ENCODE assay signal across 8 cellular contexts in the genomic region with DNA sequence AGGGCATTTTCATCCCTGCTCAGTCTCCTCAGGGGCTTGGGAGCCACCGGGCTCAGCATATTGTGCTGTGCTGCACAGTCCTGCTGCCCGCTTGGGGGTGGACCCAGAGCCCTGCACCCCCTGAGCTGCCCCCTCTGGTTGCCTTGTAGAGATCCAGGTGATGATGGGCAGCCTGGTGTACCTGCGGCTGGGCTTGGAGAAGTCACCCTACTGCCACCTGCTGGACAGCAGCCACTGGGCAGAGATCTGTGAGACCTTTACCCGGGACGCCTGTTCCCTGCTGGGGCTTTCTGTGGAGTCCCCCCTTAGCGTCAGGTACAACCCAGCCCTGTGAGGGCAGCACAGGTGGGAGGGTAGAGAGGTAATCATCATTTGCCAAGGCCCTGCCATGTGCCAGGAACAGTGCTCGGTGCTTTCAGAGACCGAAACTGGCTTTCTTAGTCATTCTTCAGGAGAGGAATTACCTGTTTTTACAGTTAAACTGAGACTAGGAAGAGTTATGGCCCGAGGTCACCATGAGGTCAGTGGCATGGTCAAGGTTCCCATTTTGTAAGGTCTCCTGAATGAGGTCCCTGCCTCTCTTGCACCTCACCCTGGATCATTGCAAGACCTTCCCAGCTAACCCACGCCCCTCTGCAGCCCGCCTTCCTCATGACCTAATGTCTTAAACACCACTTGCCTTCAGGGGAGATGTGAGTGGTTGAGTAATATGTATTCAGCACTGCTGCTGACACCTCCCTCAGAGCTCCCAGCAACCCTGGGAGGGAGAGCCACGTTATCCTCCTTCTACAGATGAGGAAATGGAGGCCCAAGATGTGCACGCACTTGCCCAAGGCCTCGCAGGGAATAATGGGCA. TPM values are rescaled to one million over a fixed set of nuclear protein-coding genes. Genes with fewer than 3 reads are reported as not detected.
DNase-seq lines count a peak whose midpoint lies in the region; ATAC-seq and TF ChIP-seq lines count a peak whose summit lies in the region.

No MANE protein-coding gene starts in this region.

- no TSS peak for BruUV-seq in OCI-LY7 (replicated peaks; lab: Mats Ljungman, UMichigan)

- intact Hi-C loops in OCI-LY7 (cut with micrococcal nuclease; ENCODE audit: unreplicated experiment), result loop anchor here (1.0 kb wide), 3 partner anchors 18 to 70 kb away; no protein-coding TSS in a partner anchor

- no peaks in the 10 kb centered on the region for H3K9me3 ChIP-seq in OCI-LY7 (ENCODE audit: low read length)

- H3K4me2 ChIP-seq in OCI-LY7 (ENCODE audit: low read length), result no peak overlapping the region

- peak; percentile 40 to 57 for DNase-seq in NCI-H2081 (lab: John Stamatoyannopoulos, UW)
- no peak for DNase-seq in NCI-H2081 treated with DMSO at 0.1 percent for 48 hours (lab: John Stamatoyannopoulos, UW)
- peak; percentile 81 for DNase-seq in OCI-LY7 (ENCODE audit: low spot score)
- DNase-seq in activated T-cell treated with anti-CD3 and anti-CD28 coated beads, Interleukin-2, amount 50 U/mL, for 1 hour, result peak; percentile 81
- DNase-seq in fibroblast of mammary gland (ENCODE audit: low read depth), result peak; percentile 43
- DNase-seq in putamen (ENCODE audit: low spot score), result peak; percentile 34
- DNase-seq in cerebellar nuclear complex (lab: John Stamatoyannopoulos, UW), result no peak

- H3K27ac ChIP-seq in OCI-LY7 (ENCODE audit: low read depth, low read length, poor library complexity, severe bottlenecking), result no peak overlapping the region

- ATAC-seq in HG03354 (IDR thresholded peaks at IDR 0.05; ENCODE audit: poor library complexity, severe bottlenecking, unreplicated experiment), result peak; percentile 80

- H3K9me2 ChIP-seq in OCI-LY7 (ENCODE audit: insufficient read depth, low read length), result no peaks in the 10 kb centered on the region

- CTCF ChIA-PET in OCI-LY7 (lab: Charles Lee; ENCODE audit: unreplicated experiment), result interaction anchor here (2.3 kb wide), 1 partner anchor 70 kb away, joined by 15 read pairs; no protein-coding TSS in a partner anchor

- no peaks in the 10 kb centered on the region for H4K20me1 ChIP-seq in OCI-LY7 (ENCODE audit: insufficient read depth, low read length)

- POLR2A ChIA-PET in OCI-LY7 (lab: Charles Lee), result interaction anchor here (0.5 to 1.3 kb wide), 3 partner anchors 16 to 47 kb away, joined by 3 to 5 read pairs (median 4); no protein-coding TSS in a partner anchor

- peaks cover 96% of the 10 kb centered on the region for H3K36me3 ChIP-seq in OCI-LY7 (ENCODE audit: insufficient read depth, low read length)

- H3K79me2 ChIP-seq in OCI-LY7 (ENCODE audit: insufficient read depth, low read depth, low read length), result no peaks in the 10 kb centered on the region

- peaks cover 3% of the 10 kb centered on the region for H3K4me1 ChIP-seq in OCI-LY7 (ENCODE audit: insufficient read depth, low read length, poor library complexity, severe bottlenecking)

- TF ChIP-seq CTCF in OCI-LY7 (conservative IDR thresholded peaks at IDR 0.05; ENCODE audit: low read length), result peak; percentile 90
- peak; percentile 67 for TF ChIP-seq CTCF in fibroblast of mammary gland (conservative IDR thresholded peaks at IDR 0.05; ENCODE audit: control insufficient read depth, insufficient read depth, low read depth, low read length)

- no peak overlapping the region for H2AFZ ChIP-seq in OCI-LY7 (ENCODE audit: low read length)

- H3K4me3 ChIP-seq in OCI-LY7 (ENCODE audit: low read depth, low read length, poor library complexity, severe bottlenecking) (no peak overlapping the region), fibroblast of mammary gland (ENCODE audit: control insufficient read depth, low read depth, low read length) (no peak overlapping the region)

RNA-seq across cellular contexts. Expression of a gene that starts 7.5 kb away (rescaled TPM):
- total RNA-seq in OCI-LY7 (2014; rRNA removed; shearing (Covaris generic)), result 309 and 344 TPM in 2 replicates
- total RNA-seq in OCI-LY7 (2022), result 183 and 216 TPM in 2 replicates

RNA-seq across cellular contexts. Expression of a gene that starts 15.4 kb away (rescaled TPM):
- 54.2 and 68.3 TPM in 2 replicates for total RNA-seq in OCI-LY7 (2014; rRNA removed; shearing (Covaris generic))
- 63.2 and 63.7 TPM in 2 replicates for total RNA-seq in OCI-LY7 (2022)

RNA-seq across cellular contexts. Expression of a gene that starts 32.9 kb away (rescaled TPM):
- 23.7 and 28.3 TPM in 2 replicates for total RNA-seq in OCI-LY7 (2014; rRNA removed; shearing (Covaris generic))
- total RNA-seq in OCI-LY7 (2022), result 22.3 and 26.1 TPM in 2 replicates

RNA-seq across cellular contexts. Expression of a gene that starts 41.0 kb away (rescaled TPM):
- not detected in 2 replicates for total RNA-seq in OCI-LY7 (2014; rRNA removed; shearing (Covaris generic))
- total RNA-seq in OCI-LY7 (2022), result not detected in 2 replicates

RNA-seq across cellular contexts. Expression of a gene that starts 58.1 kb away (rescaled TPM):
- total RNA-seq in OCI-LY7 (2014; rRNA removed; shearing (Covaris generic)), result 146 and 184 TPM in 2 replicates
- 326 and 350 TPM in 2 replicates for total RNA-seq in OCI-LY7 (2022)

Comparison
In these comparisons a context has a peak if more than half of its experiments do, and no peak if none do; other contexts are left out.
1. DNase-seq: peak in NCI-H2081 (2 of 2), OCI-LY7 (single experiment), activated T-cell treated with anti-CD3 and anti-CD28 coated beads, Interleukin-2, amount 50 U/mL, for 1 hour (single experiment), fibroblast of mammary gland (single experiment) and putamen (single experiment); none in NCI-H2081 treated with DMSO at 0.1 percent for 48 hours (single experiment) and cerebellar nuclear complex (0 of 2).